In genomic region chr13:76845865-76846264, GRCh38 we compare ENCODE assay signal across 14 cellular contexts. TPM values are rescaled to one million over a fixed set of nuclear protein-coding genes. Genes with fewer than 3 reads are reported as not detected.
A peak's percentile ranks its signal among the peaks of the same experiment; 100 is the strongest.
DNase-seq lines count a peak whose midpoint lies in the region; ATAC-seq and TF ChIP-seq lines count a peak whose summit lies in the region.
"Had no signal": no experiment of that assay in that cellular context is flagged by ENCODE, and none has a peak within 500 bp of the region (broad histone marks: within the 10 kb centered on the region; RNA-seq: fewer than 3 reads in every experiment).

No MANE protein-coding gene starts in this region.

- TF ChIP-seq CTCF in ascending aorta (IDR thresholded peaks at IDR 0.05): no peak
- TF ChIP-seq CTCF in neural cell (IDR thresholded peaks at IDR 0.05; ENCODE audit: poor library complexity, severe bottlenecking): no peak
- no peak for TF ChIP-seq CTCF in thoracic aorta (IDR thresholded peaks at IDR 0.05)

- H4K20me1 ChIP-seq in neural cell (ENCODE audit: insufficient read depth): no peaks in the 10 kb centered on the region

- H3K79me2 ChIP-seq in neural cell (replicated peaks; ENCODE audit: insufficient read depth, low read length): no peaks in the 10 kb centered on the region

- no peak for TF ChIP-seq RAD21 in neural cell (conservative IDR thresholded peaks at IDR 0.05)

- H3K9ac ChIP-seq in neural cell (ENCODE audit: low read length): no peak overlapping the region

- no peaks in the 10 kb centered on the region for H3F3A ChIP-seq in neural cell (ENCODE audit: insufficient read depth, low read length, poor library complexity, severe bottlenecking)

- peak; percentile 45 for TF ChIP-seq EP300 in neural cell (conservative IDR thresholded peaks at IDR 0.05; ENCODE audit: poor library complexity, severe bottlenecking)

- no peak overlapping the region for H2AFZ ChIP-seq in neural cell (ENCODE audit: low read depth, low read length)

- intact Hi-C loops in ascending aorta (cut with DNase I): no loop called here
- intact Hi-C loops in left cardiac atrium (cut with DNase I): no loop called here

- ATAC-seq in thoracic aorta (ENCODE audit: insufficient number of reproducible peaks, low FRiP score, low read depth) (no peak), GM19023 (IDR thresholded peaks at IDR 0.05; ENCODE audit: unreplicated experiment) (no peak), left cardiac atrium (no peak)
- ATAC-seq: HepG2 had no signal

- peaks cover 0 to 3% of the 10 kb centered on the region in 2 donors for H3K4me1 ChIP-seq in ascending aorta
- peaks cover 8 to 16% of the 10 kb centered on the region in 2 donors for H3K4me1 ChIP-seq in thoracic aorta (ENCODE audit: control insufficient read depth in 1 of 2, low read depth in 2 of 2)

- H3K27ac ChIP-seq in ascending aorta (peak overlapping the region; percentile 4 to 16), neural cell (ENCODE audit: low read length) (no peak overlapping the region), thoracic aorta (peak overlapping the region in 1 of 2 donors; percentile 62)

- H3K27me3 ChIP-seq in ascending aorta (no peaks in the 10 kb centered on the region), neural cell (ENCODE audit: insufficient read depth, low read depth, low read length) (no peaks in the 10 kb centered on the region), thoracic aorta (replicated peaks; ENCODE audit: insufficient read depth) (no peaks in the 10 kb centered on the region)

- DNase-seq in SK-N-DZ (ENCODE audit: low spot score): peak; percentile 80
- DNase-seq in ascending aorta (ENCODE audit: low spot score in 2 of 2): no peak
- no peak for DNase-seq in thoracic aorta (ENCODE audit: low spot score)
- no peak for DNase-seq in RKO (ENCODE audit: low spot score)
- DNase-seq in left cardiac atrium: no peak
- DNase-seq: C1 segment of cervical spinal cord; Calu3; CD4-positive, alpha-beta T cell; DMS 273 treated with DMSO at 0.1 percent for 48 hours; GOT3; H9 had no signal

- H3K9me2 ChIP-seq in neural cell (ENCODE audit: insufficient read depth, low read length): no peaks in the 10 kb centered on the region

- H3K9me3 ChIP-seq in ascending aorta (no peaks in the 10 kb centered on the region), neural cell (ENCODE audit: low read length) (no peaks in the 10 kb centered on the region), thoracic aorta (no peaks in the 10 kb centered on the region)

- H3K4me3 ChIP-seq in ascending aorta (no peak overlapping the region), neural cell (ENCODE audit: low read length) (no peak overlapping the region), thoracic aorta (peak overlapping the region; percentile 37)

- no peak overlapping the region for H3K4me2 ChIP-seq in neural cell (ENCODE audit: low read length)

- H3K36me3 ChIP-seq in ascending aorta (no peaks in the 10 kb centered on the region), neural cell (ENCODE audit: insufficient read depth, low read length) (no peaks in the 10 kb centered on the region), thoracic aorta (no peaks in the 10 kb centered on the region)

TF ChIP-seq in neural cell, 6 proteins besides CTCF, POLR2A, EP300 and RAD21:
- TF ChIP-seq MXI1 (conservative IDR thresholded peaks at IDR 0.05; ENCODE audit: poor library complexity, severe bottlenecking): no peak
- no peak for TF ChIP-seq SMC3 (conservative IDR thresholded peaks at IDR 0.05; ENCODE audit: poor library complexity)
- no peak for TF ChIP-seq REST (IDR thresholded peaks at IDR 0.05; ENCODE audit: borderline replicate concordance)
- TF ChIP-seq TAF1 (IDR thresholded peaks at IDR 0.05; ENCODE audit: low read depth): no peak
- TF ChIP-seq EZH2 (IDR thresholded peaks at IDR 0.05; ENCODE audit: borderline replicate concordance, insufficient read depth, low read length, poor library complexity, severe bottlenecking): no peak
- TF ChIP-seq POLR2AphosphoS5 (IDR thresholded peaks at IDR 0.05): no peak

RNA-seq across cellular contexts. Expression of gene KCTD12, which starts 40.3 kb away (rescaled TPM):
- 25.1 and 26.6 TPM in 2 replicates for polyA plus RNA-seq in SK-N-DZ (2014; cell fraction: cytosol; rRNA removed)
- 13.5 and 15.6 TPM in 2 replicates for polyA plus RNA-seq in SK-N-DZ (2014; cell fraction: nucleus; rRNA removed)
- 120 TPM for total RNA-seq in ascending aorta
- polyA plus RNA-seq in neural cell: 2.7 and 3.0 TPM in 2 replicates
- 6.9 and 7.8 TPM in 2 replicates for polyA minus RNA-seq in neural cell
- total RNA-seq in thoracic aorta: 10 to 100 TPM; 89.8 to 99.7 TPM
- 10 to 100 TPM; 67.1 to 67.9 TPM for total RNA-seq in left cardiac atrium
- total RNA-seq: HepG2 had no signal
- polyA plus RNA-seq: HepG2 had no signal
